In the genomic region with DNA sequence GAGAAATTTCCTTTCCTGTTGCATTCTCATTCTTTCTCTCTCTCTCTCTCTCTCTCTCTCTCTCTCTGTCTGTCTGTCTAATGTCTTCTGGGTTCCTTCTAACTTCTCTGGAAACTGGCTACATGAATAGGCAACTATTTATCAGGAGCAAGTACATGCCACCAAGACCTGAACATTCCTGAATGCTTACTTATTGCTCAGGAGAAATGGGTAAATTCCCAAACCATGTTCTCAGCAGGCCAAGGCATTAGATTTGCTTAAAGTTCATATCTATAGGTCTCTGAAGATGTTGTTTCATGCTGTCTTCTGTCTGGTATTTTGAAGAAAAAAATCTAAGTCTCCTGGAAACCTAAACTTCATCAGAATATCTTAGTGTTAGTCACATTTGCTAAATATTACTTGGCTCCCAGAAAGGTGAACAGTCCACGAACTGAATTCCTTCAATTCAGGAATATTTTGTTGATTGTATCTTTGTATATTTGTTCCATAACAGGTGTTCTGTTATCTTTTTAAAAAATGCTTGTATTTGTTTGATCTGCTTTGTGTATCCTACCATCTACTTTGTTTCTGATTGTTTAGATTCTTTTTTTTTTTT, we compare ENCODE assay signal across 20 cellular contexts.
DNase-seq lines count a peak whose midpoint lies in the region; ATAC-seq, FAIRE-seq and TF ChIP-seq lines count a peak whose summit lies in the region.
"Had no signal": no experiment of that assay in that cellular context is flagged by ENCODE, and none has a peak within 500 bp of the region (broad histone marks: within the 10 kb centered on the region; RNA-seq: fewer than 3 reads in every experiment).

No MANE protein-coding gene starts in this region.

- no peak overlapping the region for H2BK12ac ChIP-seq in trophoblast cell (ENCODE audit: low read length)

- H3K9me3 ChIP-seq in HEK293 (ENCODE audit: control insufficient read depth, insufficient read depth, low read depth, low read length) (no peaks in the 10 kb centered on the region), trophoblast cell (ENCODE audit: insufficient read depth, low read depth, low read length) (no peaks in the 10 kb centered on the region), kidney (ENCODE audit: control insufficient read depth in 1 of 2, low read length in 2 of 2) (no peaks in the 10 kb centered on the region)
- H3K9me3 ChIP-seq: BE2C had no signal

- H3K4me3 ChIP-seq in HEK293 (ENCODE audit: low read depth, low read length) = no peak overlapping the region
- H3K4me3 ChIP-seq in trophoblast cell (ENCODE audit: low read depth, low read length) = no peak overlapping the region
- H3K4me3 ChIP-seq in kidney (ENCODE audit: low read length in 2 of 2) = no peak overlapping the region
- H3K4me3 ChIP-seq: K562 had no signal

- no peaks in the 10 kb centered on the region for H3K79me1 ChIP-seq in trophoblast cell (ENCODE audit: low read length)

- no peak overlapping the region for H2BK120ac ChIP-seq in trophoblast cell (ENCODE audit: insufficient read depth, low read length, poor library complexity)

- ATAC-seq in foreskin keratinocyte (peak; percentile 59), HG03039 (IDR thresholded peaks at IDR 0.05; ENCODE audit: unreplicated experiment) (no peak)
- ATAC-seq: HepG2, K562 had no signal

- POLR2A ChIA-PET in HEK293 (lab: Yijun Ruan, JAX) = no interaction called here

- DNase-seq in astrocyte of the hippocampus (ENCODE audit: low read depth, low spot score) (peak; percentile 15), foreskin keratinocyte (peak; percentile 67 to 84), trophoblast cell (peak; percentile 72 to 90), cortex of kidney (lab: John Stamatoyannopoulos, UW) (no peak), kidney (no peak)
- DNase-seq: BE2C, DMS 273 treated with DMSO at 0.1 percent for 48 hours, DMS79 treated with DMSO at 0.1 percent for 48 hours, MM.1S, NCI-H1048, NCI-H1417 treated with DMSO at 0.1 percent for 48 hours, NCI-H187, SIG-M5 had no signal

- no peak overlapping the region for H4K8ac ChIP-seq in trophoblast cell (ENCODE audit: low read depth, low read length)

- H3K14ac ChIP-seq in trophoblast cell (ENCODE audit: low read length) = no peak overlapping the region

- no peaks in the 10 kb centered on the region for H3K27me3 ChIP-seq in foreskin keratinocyte
- H3K27me3 ChIP-seq in trophoblast cell (ENCODE audit: insufficient read depth, low read length) = no peaks in the 10 kb centered on the region
- H3K27me3 ChIP-seq: BE2C had no signal

- FAIRE-seq in kidney (lab: Jason Lieb, UNC) = no peak
- FAIRE-seq: GM12891, GM18507, HepG2, K562 had no signal

- CTCF ChIA-PET in HEK293 (lab: Yijun Ruan, JAX) = no interaction called here

- no peak overlapping the region for H4K91ac ChIP-seq in trophoblast cell (ENCODE audit: low read depth, low read length)

- no peak overlapping the region for H2BK5ac ChIP-seq in trophoblast cell (ENCODE audit: low read depth, low read length, poor library complexity)

- H3K27ac ChIP-seq in HEK293 (ENCODE audit: extremely low read depth, low read depth, low read length) (no peak overlapping the region), foreskin keratinocyte (no peak overlapping the region), trophoblast cell (ENCODE audit: low read depth, low read length) (peak overlapping the region; percentile 46), kidney (ENCODE audit: low read depth in 2 of 2, low read length in 2 of 2) (no peak overlapping the region)
- H3K27ac ChIP-seq: HL-60 had no signal

- no peaks in the 10 kb centered on the region for H3K4me1 ChIP-seq in HEK293 (ENCODE audit: control insufficient read depth, insufficient read depth, low read length)
- no peaks in the 10 kb centered on the region for H3K4me1 ChIP-seq in foreskin keratinocyte
- H3K4me1 ChIP-seq in trophoblast cell (ENCODE audit: control insufficient read depth in 1 of 2, insufficient read depth in 2 of 2, low read length in 2 of 2) = no peaks in the 10 kb centered on the region
- no peaks in the 10 kb centered on the region for H3K4me1 ChIP-seq in kidney (ENCODE audit: control insufficient read depth in 1 of 2, insufficient read depth in 1 of 2, low read depth in 1 of 2, low read length in 2 of 2)
- H3K4me1 ChIP-seq: BE2C had no signal

- H3K36me3 ChIP-seq in HEK293 (ENCODE audit: control insufficient read depth in 2 of 2, insufficient read depth in 1 of 2, low read length in 2 of 2) = no peaks in the 10 kb centered on the region
- no peaks in the 10 kb centered on the region for H3K36me3 ChIP-seq in trophoblast cell (ENCODE audit: control insufficient read depth in 1 of 2, insufficient read depth in 2 of 2, low read length in 2 of 2)
- no peaks in the 10 kb centered on the region for H3K36me3 ChIP-seq in kidney (ENCODE audit: control insufficient read depth in 1 of 2, insufficient read depth in 2 of 2, low read length in 2 of 2)
- H3K36me3 ChIP-seq: BE2C had no signal

- H3K9ac ChIP-seq in trophoblast cell (ENCODE audit: low read length) (no peak overlapping the region), kidney (ENCODE audit: low read length in 2 of 2) (no peak overlapping the region)

- H4K12ac ChIP-seq in trophoblast cell (ENCODE audit: low read depth, low read length) = no peak overlapping the region

- H3K4me2 ChIP-seq in trophoblast cell (ENCODE audit: low read length) = no peak overlapping the region

- no peak for TF ChIP-seq CTCF in HEK293 (tag by site-specific recombination; IDR thresholded peaks at IDR 0.05)
- TF ChIP-seq CTCF in foreskin keratinocyte (conservative IDR thresholded peaks at IDR 0.05) = no peak
- TF ChIP-seq CTCF in kidney (IDR thresholded peaks at IDR 0.05; ENCODE audit: borderline replicate concordance, extremely low read depth, insufficient read depth) = no peak

- no peaks in the 10 kb centered on the region for H3K79me2 ChIP-seq in trophoblast cell (ENCODE audit: control insufficient read depth, insufficient read depth, low read length, poor library complexity)

- intact Hi-C loops in kidney (cut with DNase I) = no loop called here

- H2AFZ ChIP-seq in trophoblast cell (ENCODE audit: insufficient read depth, low read length, poor library complexity) = no peak overlapping the region

- no peak overlapping the region for H3K18ac ChIP-seq in trophoblast cell (ENCODE audit: low read length)

- no peak overlapping the region for H3K4ac ChIP-seq in trophoblast cell (ENCODE audit: low read depth, low read length)

- WGBS in trophoblast cell (ENCODE audit: extremely low coverage, insufficient coverage, insufficient read length) = no CpG with 5 or more reads among the region's 1 CpG

- no peak overlapping the region for H2AK5ac ChIP-seq in trophoblast cell (ENCODE audit: low read length)

- H3K23ac ChIP-seq in trophoblast cell (ENCODE audit: low read length) = no peak overlapping the region

TF ChIP-seq in HEK293, 187 proteins besides CTCF, POLR2A, EP300 and RAD21:
- TF ChIP-seq ZNF19 (tag by site-specific recombination; IDR thresholded peaks at IDR 0.05; ENCODE audit: low read depth) = no peak
- no peak for TF ChIP-seq ZSCAN16 (tag by site-specific recombination; IDR thresholded peaks at IDR 0.05)
- peak; percentile 56; the same call in 1 of the 2 replicates for TF ChIP-seq ZNF596 (tag by site-specific recombination; IDR thresholded peaks at IDR 0.05)

Comparison
In these comparisons a context has a peak if more than half of its experiments do, and no peak if none do; other contexts are left out.
1. DNase-seq: peak in astrocyte of the hippocampus (single experiment), foreskin keratinocyte (2 of 2) and trophoblast cell (2 of 2); none in cortex of kidney (single experiment) and kidney (single experiment).